Comparison of ENCODE assay signal across 8 cellular contexts in genomic region chr12:53500776-53501614, GRCh38. TPM values are rescaled to one million over a fixed set of nuclear protein-coding genes. Genes with fewer than 3 reads are reported as not detected.
DNase-seq lines count a peak whose midpoint lies in the region; ATAC-seq, FAIRE-seq and TF ChIP-seq lines count a peak whose summit lies in the region.

Gene TARBP2 (plus strand): TSS chr12:53501283. CDS start chr12:53501409, 126 bp downstream.

- TF ChIP-seq EP300 in HepG2 (IDR thresholded peaks at IDR 0.05; ENCODE audit: low read depth in 2 of 2, low read length in 2 of 2) (0 out of 4 replicates have a peak, but pooled peaks of 1 of the 2 experiments have one; percentile 5), HepG2 (CRISPR knock-in tag; IDR thresholded peaks at IDR 0.05; ENCODE audit: borderline replicate concordance) (no peak)

- no peaks in the 10 kb centered on the region for H3K9me3 ChIP-seq in HepG2 (ENCODE audit: low read length)

- peak within 1 kb of the TSS; percentile 88 to 100 for H3K4me3 Mint-ChIP-seq in CD14-positive monocyte

- no TSS peak for BruUV-seq in HepG2 (replicated peaks; lab: Mats Ljungman, UMichigan)

- peaks cover 7 to 17% of the 10 kb centered on the region in 2 experiments; a peak in 4 of 5 replicates for H3K36me3 ChIP-seq in HepG2 (replicated peaks in 1 of 2; ENCODE audit: control insufficient read depth in 1 of 2, insufficient read depth in 2 of 2, low read length in 2 of 2)

- peak within 1 kb of the TSS; percentile 88 for H3K27ac ChIP-seq in HepG2 (ENCODE audit: extremely low read length, insufficient read depth, low read length)

- H3K27me3 ChIP-seq in HepG2 (ENCODE audit: control insufficient read depth in 1 of 2, insufficient read depth in 2 of 2, low read length in 2 of 2), result no peaks in the 10 kb centered on the region; a peak in 1 of 5 replicates

- POLR2A ChIA-PET in HepG2 (lab: Yijun Ruan, JAX), result interaction anchor here (0.6 to 3.4 kb wide), 47 partner anchors 9 to 779 kb away, joined by 3 to 58 read pairs (median 5); partner anchors contain the start of genes AAAS, ATF7, ATP5MC2 and CBX5

- no peaks in the 10 kb centered on the region for H4K20me1 ChIP-seq in HepG2 (ENCODE audit: insufficient read depth, low read length)

- H3K27me3 Mint-ChIP-seq in CD14-positive monocyte (ENCODE audit: low read depth in 3 of 3), result peaks cover 0 to 6% (median 0%) of the 10 kb centered on the region in 3 donors

- in situ Hi-C loops in HepG2 (cut with HindIII; ENCODE audit: extremely low pct_ligation_motif_present, low pct_unique_long_range_greater_than_20kb), result loop anchor here (5.0 kb wide), 1 partner anchor 174 kb away; no protein-coding TSS in a partner anchor

- peaks cover 47% of the 10 kb centered on the region for H3K4me1 Mint-ChIP-seq in CD14-positive monocyte

- intact Hi-C loops in CD14-positive monocyte (cut with micrococcal nuclease) (loop anchor here (1.0 to 10.0 kb wide), 5 partner anchors 49 to 286 kb away; partner anchors contain the start of genes PCBP2 (in 2 of the 2) and AAAS (in 1 of the 2)), HepG2 (cut with micrococcal nuclease; ENCODE audit: unreplicated experiment) (loop anchor here (2.0 kb wide), 2 partner anchors 152 to 180 kb away; partner anchors contain the start of gene AAAS)

- H3K4me3 ChIP-seq in HepG2 (replicated peaks in 1 of 3; ENCODE audit: insufficient read depth in 1 of 3, low read depth in 2 of 3, low read length in 3 of 3), result peak within 1 kb of the TSS; percentile 69 to 78 (median 76)

- peak; percentile 100 for FAIRE-seq in HepG2 (lab: Jason Lieb, UNC)

- peak within 1 kb of the TSS; percentile 96 for H3K4me2 ChIP-seq in HepG2 (ENCODE audit: low read depth, low read length)

- WGBS in HepG2 (ENCODE audit: low lambda C conversion rate), result 0% methylated on average over 7 of the region's 74 CpGs

- CTCF ChIA-PET in HepG2 (lab: Yijun Ruan, JAX; ENCODE audit: low intra/inter-chr PET ratio, low total read pairs), result no interaction called here

- peaks cover 16% of the 10 kb centered on the region for H3K79me2 ChIP-seq in HepG2 (ENCODE audit: insufficient read depth, low read length)

- no peak for TF ChIP-seq CTCF in CD14-positive monocyte (IDR thresholded peaks at IDR 0.05)
- TF ChIP-seq CTCF in HepG2 (CRISPR knock-in tag; IDR thresholded peaks at IDR 0.05), result peak; percentile 11; the same call in 1 of the 2 replicates

- TF ChIP-seq RAD21 in HepG2 (CRISPR knock-in tag; IDR thresholded peaks at IDR 0.05), result peak; percentile 38; the same call in 1 of the 2 replicates

- no peaks in the 10 kb centered on the region for H3K9me3 Mint-ChIP-seq in CD14-positive monocyte

- peaks cover 48% of the 10 kb centered on the region for H3K4me1 ChIP-seq in HepG2 (ENCODE audit: insufficient read depth, low read length)

- H3K9ac ChIP-seq in HepG2 (ENCODE audit: insufficient read depth, low read depth, low read length), result peak within 1 kb of the TSS; percentile 89

- no peak within 1 kb of the TSS for H2AFZ ChIP-seq in HepG2 (ENCODE audit: low read length)

- DNase-seq in CD14-positive monocyte (ENCODE audit: low spot score) (peak; percentile 98), NCI-H82 (lab: John Stamatoyannopoulos, UW) (peak; percentile 100), dermis microvascular lymphatic vessel endothelial cell (ENCODE audit: low read depth in 2 of 2) (peak; percentile 99 to 100), HepG2 (ENCODE audit: low spot score) (peak; percentile 99)
- DNase-seq in activated CD4-positive, alpha-beta T cell treated with anti-CD3 and anti-CD28 coated beads, Interleukin-2, amount 50 U/mL, for 48 hours, result peak; percentile 94 to 95
- DNase-seq in stimulated activated CD4-positive, alpha-beta T cell treated with anti-CD3 and anti-CD28 coated beads, Interleukin-4, amount 100 ng/mL, for 1 hour, result peak; percentile 95

- peak; percentile 78 to 86 for TF ChIP-seq POLR2A in HepG2 (IDR thresholded peaks at IDR 0.05; ENCODE audit: insufficient read depth in 1 of 2, low read depth in 2 of 2, low read length in 2 of 2)

- peaks cover 18 to 28% of the 10 kb centered on the region in 2 donors for H3K36me3 Mint-ChIP-seq in CD14-positive monocyte

- peak; percentile 73 for ATAC-seq in GM19397 (IDR thresholded peaks at IDR 0.05; ENCODE audit: unreplicated experiment)
- ATAC-seq in HG03571 (IDR thresholded peaks at IDR 0.05; ENCODE audit: unreplicated experiment), result peak; percentile 63
- peak; percentile 83 for ATAC-seq in HepG2

- peak within 1 kb of the TSS; percentile 97 to 99 (median 99) for H3K27ac Mint-ChIP-seq in CD14-positive monocyte

TF ChIP-seq in HepG2, 621 proteins besides CTCF, POLR2A, EP300 and RAD21 (continues in another document):
- TF ChIP-seq NFKB2 (CRISPR knock-in tag; IDR thresholded peaks at IDR 0.05; ENCODE audit: borderline replicate concordance) (peak; percentile 81; the same call in 1 of the 2 replicates), CEBPG (CRISPR knock-in tag; IDR thresholded peaks at IDR 0.05) (no peak; the same call in 1 of the 2 replicates), TFAP4 (IDR thresholded peaks at IDR 0.05; ENCODE audit: borderline replicate concordance, low read depth) (peak; percentile 91), HNRNPL (IDR thresholded peaks at IDR 0.05; ENCODE audit: low read depth, low read length) (peak; percentile 43; the same call in 1 of the 2 replicates), TAF15 (IDR thresholded peaks at IDR 0.05; ENCODE audit: low read depth, low read length, poor library complexity, severe bottlenecking) (peak; percentile 71), HOMEZ (CRISPR knock-in tag; IDR thresholded peaks at IDR 0.05; ENCODE audit: low read depth) (no peak), SNAPC2 (CRISPR knock-in tag; IDR thresholded peaks at IDR 0.05) (peak; percentile 86), ZSCAN31 (CRISPR knock-in tag; IDR thresholded peaks at IDR 0.05; ENCODE audit: low read depth) (no peak), RXRB (CRISPR knock-in tag; IDR thresholded peaks at IDR 0.05; ENCODE audit: borderline replicate concordance) (peak; percentile 37; the same call in 1 of the 2 replicates), ZNF703 (CRISPR knock-in tag; IDR thresholded peaks at IDR 0.05; ENCODE audit: borderline replicate concordance) (0 out of 2 replicates have a peak, but pooled peaks have one; percentile 76), CAMTA2 (CRISPR knock-in tag; IDR thresholded peaks at IDR 0.05; ENCODE audit: borderline replicate concordance) (0 out of 2 replicates have a peak, but pooled peaks have one; percentile 33), ZNF724P (CRISPR knock-in tag; IDR thresholded peaks at IDR 0.05; ENCODE audit: borderline replicate concordance) (peak; percentile 94; the same call in 1 of the 2 replicates), XRCC5 (optimal IDR thresholded peaks at IDR 0.05; ENCODE audit: low read length) (peak; percentile 34)

RNA-seq across cellular contexts. Expression of gene TARBP2, which starts in this region (rescaled TPM):
- polyA plus RNA-seq in CD14-positive monocyte (10 to 100 TPM; 16.6 to 24.4 TPM), HepG2 (2011; rRNA removed) (47.0 and 49.2 TPM in 2 replicates)
- total RNA-seq in dermis microvascular lymphatic vessel endothelial cell (41.2 and 41.6 TPM in 2 replicates), HepG2 (2016; rRNA removed; fragmentation: Illumina TruSeq; extraction: Trizol) (39.5 and 55.5 TPM in 2 replicates)
- total RNA-seq in HepG2 (2016; cell fraction: cytosol; rRNA removed; fragmentation: Illumina TruSeq; extraction: Trizol; ENCODE audit: low read depth), result 73.3 and 74.5 TPM in 2 replicates
- total RNA-seq in HepG2 (2016; cell fraction: insoluble cytoplasmic fraction; rRNA removed; fragmentation: Illumina TruSeq; extraction: Trizol), result 37.9 and 54.0 TPM in 2 replicates
- total RNA-seq in HepG2 (2016; cell fraction: membrane; rRNA removed; fragmentation: Illumina TruSeq; extraction: Trizol), result 79.2 and 87.3 TPM in 2 replicates
- 45.3 and 52.6 TPM in 2 replicates for total RNA-seq in HepG2 (2016; cell fraction: nucleus; rRNA removed; fragmentation: Illumina TruSeq; extraction: Trizol)
- polyA plus RNA-seq in HepG2 (2011; cell fraction: cytosol; rRNA removed), result 34.4 and 52.5 TPM in 2 replicates
- 186 and 198 TPM in 2 replicates for polyA plus RNA-seq in HepG2 (2011; cell fraction: nucleus; rRNA removed)
- polyA plus RNA-seq in HepG2 (2012), result 22.1 and 25.4 TPM in 2 replicates
- polyA plus RNA-seq in HepG2 (2016; cell fraction: cytosol; fragmentation: Illumina TruSeq; extraction: Trizol; ENCODE audit: low read depth), result 64.6 and 72.6 TPM in 2 replicates
- polyA plus RNA-seq in HepG2 (2016; cell fraction: insoluble cytoplasmic fraction; fragmentation: Illumina TruSeq; extraction: Trizol; ENCODE audit: low read depth), result 32.5 and 37.2 TPM in 2 replicates
- polyA plus RNA-seq in HepG2 (2016; cell fraction: membrane; fragmentation: Illumina TruSeq; extraction: Trizol; ENCODE audit: low read depth), result 60.8 and 63.3 TPM in 2 replicates
- polyA plus RNA-seq in HepG2 (2016; cell fraction: nucleus; fragmentation: Illumina TruSeq; extraction: Trizol; ENCODE audit: insufficient read depth, low read depth), result 85.1 and 85.5 TPM in 2 replicates
- polyA minus RNA-seq in HepG2 (2011; rRNA and poly(A)+ RNA removed; ENCODE audit: low replicate concordance), result 46.1 and 74.4 TPM in 2 replicates
- 11.2 and 16.6 TPM in 2 replicates for polyA minus RNA-seq in HepG2 (2011; cell fraction: cytosol; rRNA and poly(A)+ RNA removed)
- polyA minus RNA-seq in HepG2 (2011; cell fraction: nucleus; rRNA and poly(A)+ RNA removed), result 46.1 and 50.8 TPM in 2 replicates

Comparison
In these comparisons a context has a peak if more than half of its experiments do, and no peak if none do; other contexts are left out.
1. Peak in every context shown above with its lines: DNase-seq, ATAC-seq, H3K4me3 ChIP-seq and H3K27ac ChIP-seq.